18 cellular contexts compared by ENCODE assay signal in the genomic region with DNA sequence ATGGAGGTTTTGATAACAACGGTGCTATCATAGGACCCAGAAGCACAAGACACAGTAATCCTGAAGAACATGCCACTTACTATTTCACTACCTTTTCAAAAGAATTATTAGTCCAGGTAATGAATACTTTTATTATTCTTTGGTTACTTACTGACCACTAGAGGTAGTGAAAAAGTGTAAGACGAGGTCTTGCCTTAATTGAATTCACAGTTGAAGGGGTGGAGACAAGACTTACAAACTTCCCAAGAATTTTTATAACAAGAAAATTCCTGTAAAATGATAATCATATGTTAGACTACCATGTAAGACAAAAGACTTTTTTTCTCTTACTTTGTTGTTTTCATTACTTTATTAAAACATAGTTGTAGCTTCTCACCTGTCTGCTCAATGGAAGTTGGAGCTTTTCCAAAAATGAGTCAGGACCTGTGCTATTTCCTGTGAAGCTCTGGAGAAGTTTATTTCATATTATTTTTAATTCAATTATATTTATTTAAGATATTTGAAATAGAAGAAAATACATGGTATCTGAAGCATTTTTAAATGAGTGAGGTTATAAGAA. TPM values are rescaled to one million over a fixed set of nuclear protein-coding genes. Genes with fewer than 3 reads are reported as not detected.
DNase-seq lines count a peak whose midpoint lies in the region; ATAC-seq, FAIRE-seq and TF ChIP-seq lines count a peak whose summit lies in the region.
"Had no signal": no experiment of that assay in that cellular context is flagged by ENCODE, and none has a peak within 500 bp of the region (broad histone marks: within the 10 kb centered on the region; RNA-seq: fewer than 3 reads in every experiment).

No MANE protein-coding gene starts in this region.

- H3K27me3 ChIP-seq in RWPE2 (ENCODE audit: insufficient read depth, poor library complexity, severe bottlenecking) (no peaks in the 10 kb centered on the region), mesendoderm (ENCODE audit: insufficient read depth, low read length, poor library complexity) (no peaks in the 10 kb centered on the region)

- no peak overlapping the region for H3K18ac ChIP-seq in mesendoderm (ENCODE audit: low read length)

- no peak overlapping the region for H3K4me3 ChIP-seq in RWPE2 (ENCODE audit: severe bottlenecking)
- no peak overlapping the region for H3K4me3 ChIP-seq in epithelial cell of esophagus (ENCODE audit: low read length)
- H3K4me3 ChIP-seq in mesendoderm (ENCODE audit: low read length), result no peak overlapping the region
- H3K4me3 ChIP-seq: PC-9 had no signal

- H3K56ac ChIP-seq in mesendoderm (ENCODE audit: low read length), result no peak overlapping the region

- no peak overlapping the region for H3K4me2 ChIP-seq in mesendoderm (ENCODE audit: low read length)
- H3K4me2 ChIP-seq: PC-9 had no signal

- no peaks in the 10 kb centered on the region for H3K9me3 ChIP-seq in RWPE2 (ENCODE audit: severe bottlenecking)

- no peak overlapping the region for H4K8ac ChIP-seq in mesendoderm (ENCODE audit: low read depth, low read length)

- peak overlapping the region; percentile 56 for H3K27ac ChIP-seq in RWPE2 (ENCODE audit: poor library complexity, severe bottlenecking)
- H3K27ac ChIP-seq in mesendoderm (ENCODE audit: low read depth, low read length), result no peak overlapping the region
- H3K27ac ChIP-seq: PC-9 had no signal

- no peaks in the 10 kb centered on the region; the same call in 1 of the 2 replicates for H3K27me3 Mint-ChIP-seq in HFFc6 (ENCODE audit: insufficient read depth)
- H3K27me3 Mint-ChIP-seq: CD4-positive, alpha-beta T cell had no signal

- H3K9me3 Mint-ChIP-seq in HFFc6, result no peaks in the 10 kb centered on the region
- H3K9me3 Mint-ChIP-seq: CD4-positive, alpha-beta T cell had no signal

- TF ChIP-seq CTCF in HFFc6 (IDR thresholded peaks at IDR 0.05) (no peak), RWPE2 (IDR thresholded peaks at IDR 0.05; ENCODE audit: poor library complexity, severe bottlenecking) (peak; percentile 28), epithelial cell of esophagus (IDR thresholded peaks at IDR 0.05; ENCODE audit: insufficient read depth, low read depth, low read length, missing control alignments) (no peak), D721Med (IDR thresholded peaks at IDR 0.05; ENCODE audit: insufficient read depth, missing control alignments) (no peak)

- H3K4me1 ChIP-seq in RWPE2 (ENCODE audit: insufficient read depth, poor library complexity, severe bottlenecking) (peaks cover 12% of the 10 kb centered on the region), mesendoderm (ENCODE audit: control insufficient read depth, low read depth, low read length) (no peaks in the 10 kb centered on the region)

- peaks cover 19% of the 10 kb centered on the region for H3K4me1 Mint-ChIP-seq in HFFc6 (ENCODE audit: low read depth)

- no peaks in the 10 kb centered on the region for H3K79me1 ChIP-seq in mesendoderm (ENCODE audit: low read length)

- DNase-seq in HFFc6 (no peak), RWPE2 (ENCODE audit: low spot score) (no peak), epithelial cell of esophagus (ENCODE audit: low read depth) (peak; percentile 68), kidney tubule cell (ENCODE audit: low spot score) (peak; percentile 55), mesendoderm (no peak), D721Med (ENCODE audit: insufficient read length, low spot score) (no peak)
- DNase-seq: Calu3; CD4-positive, alpha-beta T cell; DMS79; GDM1; Kasumi-1; NCI-H1436 treated with DMSO at 0.1 percent for 48 hours; NCI-H2227 treated with DMSO at 0.1 percent for 48 hours; NCI-H526 treated with DMSO at 0.1 percent for 48 hours; PC-9 had no signal

- H2BK120ac ChIP-seq in mesendoderm (ENCODE audit: low read depth, low read length), result no peak overlapping the region

- no peak overlapping the region for H2BK5ac ChIP-seq in mesendoderm (ENCODE audit: low read length)

- no peak overlapping the region for H3K4ac ChIP-seq in mesendoderm (ENCODE audit: low read depth, low read length)

- no peak overlapping the region for H3K9ac ChIP-seq in mesendoderm (ENCODE audit: low read length)

- no peak for TF ChIP-seq POLR2A in GM18505 (IDR thresholded peaks at IDR 0.05; ENCODE audit: borderline replicate concordance, extremely low read depth, insufficient read depth, insufficient read length)

- peaks cover 20% of the 10 kb centered on the region for H3K36me3 Mint-ChIP-seq in HFFc6 (ENCODE audit: low read depth)

- H2AK5ac ChIP-seq in mesendoderm (ENCODE audit: low read length), result no peak overlapping the region

- no peak overlapping the region for H3K4me3 Mint-ChIP-seq in HFFc6
- H3K4me3 Mint-ChIP-seq: CD4-positive, alpha-beta T cell had no signal

- no CpG with 5 or more reads among the region's 2 CpGs for WGBS in mesendoderm (ENCODE audit: extremely low coverage, insufficient coverage, low lambda C conversion rate)

- H4K5ac ChIP-seq in mesendoderm (ENCODE audit: low read length), result no peak overlapping the region

- FAIRE-seq in D721Med (lab: Jason Lieb, UNC), result no peak

- ATAC-seq in RWPE2 (ENCODE audit: low read depth) (peak; percentile 66; the same call in 2 of the 3 replicates), GM18505 (IDR thresholded peaks at IDR 0.05; ENCODE audit: unreplicated experiment) (no peak), HG03108 (IDR thresholded peaks at IDR 0.05; ENCODE audit: unreplicated experiment) (no peak)
- ATAC-seq: Right ventricle myocardium inferior had no signal

- H3K36me3 ChIP-seq in RWPE2 (ENCODE audit: low read depth) (peaks cover 28% of the 10 kb centered on the region), mesendoderm (ENCODE audit: control insufficient read depth, insufficient read depth, low read length) (no peaks in the 10 kb centered on the region)

- no peak overlapping the region for H2BK15ac ChIP-seq in mesendoderm (replicated peaks; ENCODE audit: low read depth)

- H3K27ac Mint-ChIP-seq in HFFc6, result peak overlapping the region; percentile 4; the same call in 1 of the 2 replicates
- H3K27ac Mint-ChIP-seq: CD4-positive, alpha-beta T cell had no signal

- H3K79me2 ChIP-seq in mesendoderm (ENCODE audit: control insufficient read depth, insufficient read depth, low read length), result no peaks in the 10 kb centered on the region

- no peak overlapping the region for H3K23ac ChIP-seq in mesendoderm (ENCODE audit: low read length)

RNA-seq across cellular contexts. Expression of a gene that starts 52.4 kb away (rescaled TPM):
- 10 to 100 TPM in 5 of 6 experiments, 1 to 10 TPM in 1; 9.5 to 15.4 (median 13.2) TPM for total RNA-seq in HFFc6 (2021; fragmentation: NEBNext Ultra II Directional; extraction: Animal tissue kit (Norgen Biotek cat#: 25700))
- 3.7 TPM for polyA plus RNA-seq in mesendoderm (2013, experiment 1 of 2)
- 3.5 TPM for polyA plus RNA-seq in mesendoderm (2013, experiment 2 of 2)

RNA-seq across cellular contexts. Expression of a gene that starts 54.2 kb away (rescaled TPM):
- 1 to 10 TPM; 2.7 to 7.0 (median 3.8) TPM for total RNA-seq in HFFc6 (2021; fragmentation: NEBNext Ultra II Directional; extraction: Animal tissue kit (Norgen Biotek cat#: 25700))
- 13.2 TPM for polyA plus RNA-seq in mesendoderm (2013, experiment 1 of 2)
- 13.8 TPM for polyA plus RNA-seq in mesendoderm (2013, experiment 2 of 2)

Comparison
In these comparisons a context has a peak if more than half of its experiments do, and no peak if none do; other contexts are left out.
1. DNase-seq: peak in epithelial cell of esophagus (single experiment) and kidney tubule cell (single experiment); none in HFFc6 (single experiment), RWPE2 (single experiment), mesendoderm (single experiment) and D721Med (single experiment).